In the genomic region with DNA sequence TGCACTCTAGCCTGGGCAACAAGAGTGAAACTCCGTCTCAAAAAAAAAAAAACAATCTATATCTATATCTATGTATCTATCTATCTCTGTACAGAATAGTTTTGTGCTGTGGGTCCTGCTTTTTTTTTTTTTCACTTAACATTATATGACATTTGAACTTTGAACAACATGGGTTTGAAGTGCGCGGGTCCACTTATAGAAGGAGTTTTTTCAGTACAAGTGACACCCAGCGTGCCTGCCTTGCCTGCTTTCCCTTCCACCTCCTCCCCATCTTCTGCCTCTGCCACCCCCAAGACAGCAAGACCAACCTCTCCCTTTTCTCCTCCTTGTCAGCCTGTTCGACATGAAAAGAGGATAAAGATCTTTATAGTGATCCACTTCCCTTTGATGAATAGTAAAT, we compare ENCODE assay signal across 23 cellular contexts.
"Had no signal": no experiment of that assay in that cellular context is flagged by ENCODE, and none has a peak within 500 bp of the region (broad histone marks: within the 10 kb centered on the region; RNA-seq: fewer than 3 reads in every experiment).

No MANE protein-coding gene starts in this region.

- H3K27ac ChIP-seq: coronary artery, heart right ventricle, lower lobe of right lung, psoas muscle, spleen, tibial artery, upper lobe of left lung had no signal

- H3K9me3 ChIP-seq: heart right ventricle, lower lobe of right lung, psoas muscle, sigmoid colon, spleen, testis, tibial artery, upper lobe of left lung had no signal

- H3K27me3 ChIP-seq: sigmoid colon, testis, upper lobe of left lung had no signal

- H3K4me1 ChIP-seq: heart right ventricle, psoas muscle, tibial artery, upper lobe of left lung had no signal

- H3K4me3 ChIP-seq: coronary artery, heart right ventricle, lower lobe of right lung, psoas muscle, sigmoid colon, spleen, testis, tibial artery, upper lobe of left lung had no signal

- H3K36me3 ChIP-seq: heart right ventricle, lower lobe of right lung, sigmoid colon, spleen, tibial artery, upper lobe of left lung had no signal

- ATAC-seq: heart right ventricle; left ventricle myocardium superior; lower lobe of right lung; natural killer cell treated with Interleukin-12 subunit alpha and Interleukin-12 subunit beta and Interleukin-15 and Interleukin-18, amount 100 ng/mL, for 72 hours; psoas muscle; stimulated activated memory B cell treated with anti-CD40 and anti-IgM and Interleukin-4, amounts not matched to agents 10 μg/mL and 1 μg/mL and 100 μg/mL, for 72 hours; stimulated activated naive CD8-positive, alpha-beta T cell treated with anti-CD3 and anti-CD28 coated beads, Interleukin-15, Interleukin-2, amounts not matched to agents 100 U/mL and 50 U/mL, for 24 hours had no signal

- FAIRE-seq: endothelial cell of umbilical vein, urothelium cell line had no signal

- DNase-seq: dermis blood vessel endothelial cell; effector memory CD4-positive, alpha-beta T cell; erythroblast; glutamatergic neuron; heart right ventricle; immature natural killer cell; kidney glomerular epithelial cell; left ventricle myocardium superior; lower lobe of right lung; naive B cell; psoas muscle; spleen; stimulated activated CD4-positive, alpha-beta T cell treated with anti-CD3 and anti-CD28 coated beads, Interleukin-4, amount 100 ng/mL, for 4 hours; stimulated activated naive CD8-positive, alpha-beta T cell treated with anti-CD3 and anti-CD28 coated beads, Interleukin-15, Interleukin-2, amounts not matched to agents 100 U/mL and 50 U/mL, for 24 hours; testis; tibial artery; upper lobe of left lung had no signal
